39 cellular contexts compared by ENCODE assay signal in the genomic region with DNA sequence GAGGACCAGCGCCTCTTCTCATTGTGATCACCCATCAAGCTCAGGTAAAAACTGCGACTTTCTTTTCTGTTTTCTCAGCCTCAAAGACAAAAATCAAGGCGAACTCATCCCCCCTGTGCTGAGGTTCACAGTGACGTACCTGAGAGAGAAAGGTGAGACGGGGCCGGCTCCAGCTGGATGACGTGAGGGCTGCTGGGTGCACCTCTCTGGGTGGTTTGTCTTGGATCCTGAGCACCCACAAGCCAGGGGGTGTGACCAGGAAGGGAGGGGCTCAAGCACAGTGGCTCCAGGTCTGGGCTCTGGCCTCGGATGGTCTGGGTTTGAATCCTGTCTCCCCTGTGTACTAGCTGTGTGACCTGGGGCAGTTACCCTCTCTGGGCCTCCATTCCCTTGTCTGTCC.
"Had no signal": no experiment of that assay in that cellular context is flagged by ENCODE, and none has a peak within 500 bp of the region (broad histone marks: within the 10 kb centered on the region; RNA-seq: fewer than 3 reads in every experiment).

No MANE protein-coding gene starts in this region.

- H3K4me1 Mint-ChIP-seq: activated B cell treated with CpG ODN at 0.5 μM for 24 hours; activated CD4-positive, alpha-beta T cell treated with anti-CD3 and anti-CD28 coated beads, Interleukin-2, amount 10 ng/mL, durations not matched to agents 24 days and 14 days; activated naive CD8-positive, alpha-beta T cell treated with anti-CD3 and anti-CD28 coated beads for 36 hours; activated T-helper 17 cell treated with anti-CD3 and anti-CD28 coated beads, Interleukin-2, amount 50 U/mL, for 72 hours; central memory CD8-positive, alpha-beta T cell had no signal

- H3K9me3 Mint-ChIP-seq: activated CD4-positive, alpha-beta T cell treated with anti-CD3 and anti-CD28 coated beads, Interleukin-2, amount 10 ng/mL, durations not matched to agents 24 days and 14 days; activated T-helper 1 cell treated with anti-CD3 and anti-CD28 coated beads, Interleukin-12 subunit alpha, Interleukin-12 subunit beta, Interleukin-2, Interleukin-4 antibody, amounts not matched to agents 30 ng/mL and 10 ng/mL and 1 ng/mL, durations not matched to agents 14 hours and 24 hours and 36 hours; T-helper 1 cell treated with Interleukin-12 subunit alpha and Interleukin-12 subunit beta and Interleukin-4 antibody, amounts not matched to agents 30 μg/mL and 1 μg/mL, for 36 hours; T-helper 2 cell treated with Interferon-gamma antibody and Interleukin-4, amounts not matched to agents 5 μg/mL and 100 μg/mL, for 36 hours had no signal

- H3K4me3 Mint-ChIP-seq: activated B cell treated with CpG ODN at 0.5 μM for 24 hours; activated CD4-positive, alpha-beta memory T cell treated with anti-CD3 and anti-CD28 coated beads for 36 hours; activated CD4-positive, alpha-beta T cell treated with anti-CD3 and anti-CD28 coated beads, Interleukin-2, amount 10 ng/mL, durations not matched to agents 24 days and 14 days; activated CD8-positive, alpha-beta T cell treated with anti-CD3 and anti-CD28 coated beads for 36 hours; activated naive CD4-positive, alpha-beta T cell treated with anti-CD3 and anti-CD28 coated beads for 36 hours; activated naive CD8-positive, alpha-beta T cell treated with anti-CD3 and anti-CD28 coated beads for 36 hours; activated T-cell treated with anti-CD3 and anti-CD28 coated beads, Interleukin-2, amount 50 U/mL, for 4 hours; activated T-cell treated with anti-CD3 and anti-CD28 coated beads, Interleukin-2, amount 50 U/mL, for 72 hours; activated T-helper 1 cell treated with anti-CD3 and anti-CD28 coated beads, Interleukin-12 subunit alpha, Interleukin-12 subunit beta, Interleukin-2, Interleukin-4 antibody, amounts not matched to agents 30 ng/mL and 10 ng/mL and 1 ng/mL, durations not matched to agents 14 hours and 24 hours and 36 hours; activated T-helper 17 cell treated with anti-CD3 and anti-CD28 coated beads, Interleukin-2, amount 50 U/mL, for 72 hours; central memory CD8-positive, alpha-beta T cell; T-helper 1 cell treated with Interleukin-12 subunit alpha and Interleukin-12 subunit beta and Interleukin-4 antibody, amounts not matched to agents 30 μg/mL and 1 μg/mL, for 36 hours; T-helper 2 cell treated with Interferon-gamma antibody and Interleukin-4, amounts not matched to agents 5 μg/mL and 100 μg/mL, for 36 hours had no signal

- H3K9me3 ChIP-seq: adrenal gland, body of pancreas, breast epithelium had no signal

- FAIRE-seq: astrocyte, TTC549 had no signal

- H3K4me1 ChIP-seq: adrenal gland, body of pancreas, breast epithelium had no signal

- H3K27me3 Mint-ChIP-seq: activated CD4-positive, alpha-beta T cell treated with anti-CD3 and anti-CD28 coated beads, Interleukin-2, amount 10 ng/mL, durations not matched to agents 24 days and 14 days; activated CD8-positive, alpha-beta T cell treated with anti-CD3 and anti-CD28 coated beads for 36 hours; activated naive CD8-positive, alpha-beta T cell treated with anti-CD3 and anti-CD28 coated beads for 36 hours had no signal

- DNase-seq: activated B cell treated with CpG ODN at 0.5 μM for 24 hours; activated CD4-positive, alpha-beta memory T cell treated with anti-CD3 and anti-CD28 coated beads for 36 hours; activated CD4-positive, alpha-beta T cell treated with anti-CD3 and anti-CD28 coated beads for 4 hours; activated CD4-positive, alpha-beta T cell treated with anti-CD3 and anti-CD28 coated beads, Interleukin-2, amount 10 ng/mL, durations not matched to agents 24 days and 14 days; activated CD4-positive, alpha-beta T cell treated with anti-CD3 and anti-CD28 coated beads, Interleukin-2, amount 50 U/mL, for 1 hour; activated CD4-positive, alpha-beta T cell treated with anti-CD3 and anti-CD28 coated beads, Interleukin-2, amount 50 U/mL, for 4 hours; activated CD4-positive, CD25-positive, alpha-beta regulatory T cell treated with anti-CD3 and anti-CD28 coated beads, Interleukin-2, amount 50 U/mL, for 72 hours; activated CD8-positive, alpha-beta memory T cell treated with anti-CD3 and anti-CD28 coated beads, Interleukin-2, amount 50 U/mL, for 4 hours; activated CD8-positive, alpha-beta T cell treated with anti-CD3 and anti-CD28 coated beads for 36 hours; activated effector memory CD4-positive, alpha-beta T cell treated with anti-CD3 and anti-CD28 coated beads, Interleukin-2, amount 50 U/mL, for 16 hours; activated gamma-delta T cell treated with Interleukin-2 at 50 U/mL for 16 hours; activated naive CD4-positive, alpha-beta T cell; activated naive CD4-positive, alpha-beta T cell treated with anti-CD3 and anti-CD28 coated beads for 36 hours; activated naive CD4-positive, alpha-beta T cell treated with anti-CD3 and anti-CD28 coated beads, Interleukin-2, amount 50 U/mL, for 16 hours; activated naive CD8-positive, alpha-beta T cell treated with anti-CD3 and anti-CD28 coated beads for 36 hours; activated T-cell treated with anti-CD3 and anti-CD28 coated beads for 4 hours; activated T-cell treated with anti-CD3 and anti-CD28 coated beads, Interleukin-2, amount 50 U/mL, for 1 hour; activated T-cell treated with anti-CD3 and anti-CD28 coated beads, Interleukin-2, amount 50 U/mL, for 4 hours; activated T-cell treated with anti-CD3 and anti-CD28 coated beads, Interleukin-2, amount 50 U/mL, for 72 hours; adrenal gland; amniotic stem cell; body of pancreas; brain microvascular endothelial cell; caudate nucleus; cerebellar nuclear complex; T-helper 1 cell; T-helper 2 cell; T-helper 9 cell had no signal

- H3K27ac ChIP-seq: adrenal gland, body of pancreas, brain microvascular endothelial cell, breast epithelium, cardiac muscle cell, VCaP had no signal

- ATAC-seq: activated CD8-positive, alpha-beta T cell treated with anti-CD3 and anti-CD28 coated beads for 36 hours; activated naive CD4-positive, alpha-beta T cell treated with anti-CD3 and anti-CD28 coated beads, Interleukin-2, amount 50 U/mL, for 72 hours; activated T-cell treated with anti-CD3 and anti-CD28 coated beads, Interleukin-2, amount 50 U/mL, for 4 hours; activated T-cell treated with anti-CD3 and anti-CD28 coated beads, Interleukin-2, amount 50 U/mL, for 72 hours; activated T-helper 17 cell treated with anti-CD3 and anti-CD28 coated beads, Interleukin-2, amount 50 U/mL, for 72 hours; body of pancreas had no signal

- H3K36me3 Mint-ChIP-seq: activated CD4-positive, alpha-beta memory T cell treated with anti-CD3 and anti-CD28 coated beads for 36 hours had no signal

- H3K4me3 ChIP-seq: adrenal gland, body of pancreas, breast epithelium, cardiac muscle cell had no signal

- H3K27me3 ChIP-seq: adrenal gland, body of pancreas, brain microvascular endothelial cell, breast epithelium, cardiac muscle cell had no signal

- H3K36me3 ChIP-seq: adrenal gland, brain microvascular endothelial cell, breast epithelium, cardiac muscle cell had no signal

- H3K27ac Mint-ChIP-seq: activated B cell treated with CpG ODN at 0.5 μM for 24 hours; activated CD4-positive, alpha-beta memory T cell treated with anti-CD3 and anti-CD28 coated beads for 36 hours; activated CD4-positive, alpha-beta T cell treated with anti-CD3 and anti-CD28 coated beads, Interleukin-2, amount 10 ng/mL, durations not matched to agents 24 days and 14 days; activated CD8-positive, alpha-beta T cell treated with anti-CD3 and anti-CD28 coated beads for 36 hours; activated naive CD4-positive, alpha-beta T cell treated with anti-CD3 and anti-CD28 coated beads for 36 hours; activated naive CD4-positive, alpha-beta T cell treated with anti-CD3 and anti-CD28 coated beads, Interleukin-2, amount 50 U/mL, for 72 hours; activated naive CD8-positive, alpha-beta T cell treated with anti-CD3 and anti-CD28 coated beads for 36 hours; activated T-cell treated with anti-CD3 and anti-CD28 coated beads, Interleukin-2, amount 50 U/mL, for 72 hours; activated T-helper 1 cell treated with anti-CD3 and anti-CD28 coated beads, Interleukin-12 subunit alpha, Interleukin-12 subunit beta, Interleukin-2, Interleukin-4 antibody, amounts not matched to agents 30 ng/mL and 10 ng/mL and 1 ng/mL, durations not matched to agents 14 hours and 24 hours and 36 hours; activated T-helper 17 cell treated with anti-CD3 and anti-CD28 coated beads, Interleukin-2, amount 50 U/mL, for 72 hours; T-helper 1 cell treated with Interleukin-12 subunit alpha and Interleukin-12 subunit beta and Interleukin-4 antibody, amounts not matched to agents 30 μg/mL and 1 μg/mL, for 36 hours; T-helper 2 cell treated with Interferon-gamma antibody and Interleukin-4, amounts not matched to agents 5 μg/mL and 100 μg/mL, for 36 hours had no signal
